Comparison of ENCODE assay signal across 7 cellular contexts in genomic region chr13:18204614-18205178, GRCh38.
DNase-seq lines count a peak whose midpoint lies in the region; ATAC-seq and TF ChIP-seq lines count a peak whose summit lies in the region.
"Not testable (repeated sequence)": the region's sequence is repeated elsewhere in the genome, so short reads cannot be mapped to it uniquely, and the experiment has no call there.

No MANE protein-coding gene starts in this region.

- H3K9me3 Mint-ChIP-seq in activated T-helper 17 cell treated with anti-CD3 and anti-CD28 coated beads, Interleukin-2, amount 50 U/mL, for 72 hours; stimulated activated memory B cell treated with anti-CD40 and anti-IgM and Interleukin-4, amounts not matched to agents 10 μg/mL and 1 μg/mL and 100 μg/mL, for 72 hours: not testable (repeated sequence)

- not testable (repeated sequence) for H3K36me3 Mint-ChIP-seq in activated T-helper 17 cell treated with anti-CD3 and anti-CD28 coated beads, Interleukin-2, amount 50 U/mL, for 72 hours (ENCODE audit: low read depth); stimulated activated memory B cell treated with anti-CD40 and anti-IgM and Interleukin-4, amounts not matched to agents 10 μg/mL and 1 μg/mL and 100 μg/mL, for 72 hours

- DNase-seq in left lobe of liver (ENCODE audit: low spot score); mucosa of descending colon; omental fat pad (ENCODE audit: low spot score); aorta: not testable (repeated sequence)

- intact Hi-C loops in mucosa of descending colon (cut with DNase I, micrococcal nuclease); aorta (cut with DNase I): not testable (repeated sequence)

- not testable (repeated sequence) for H3K4me3 Mint-ChIP-seq in activated T-helper 17 cell treated with anti-CD3 and anti-CD28 coated beads, Interleukin-2, amount 50 U/mL, for 72 hours; stimulated activated memory B cell treated with anti-CD40 and anti-IgM and Interleukin-4, amounts not matched to agents 10 μg/mL and 1 μg/mL and 100 μg/mL, for 72 hours

- H3K4me1 ChIP-seq in mucosa of descending colon (ENCODE audit: low read depth); aorta (ENCODE audit: control insufficient read depth in 1 of 2, insufficient read depth in 2 of 2, low read length in 2 of 2): not testable (repeated sequence)

- not testable (repeated sequence) for TF ChIP-seq CTCF in mucosa of descending colon (IDR thresholded peaks at IDR 0.05); omental fat pad (IDR thresholded peaks at IDR 0.05)

- H3K27me3 ChIP-seq in aorta (ENCODE audit: control insufficient read depth in 1 of 2, insufficient read depth in 2 of 2, low read length in 1 of 2) = not testable (repeated sequence)

- H3K4me1 Mint-ChIP-seq in activated T-helper 17 cell treated with anti-CD3 and anti-CD28 coated beads, Interleukin-2, amount 50 U/mL, for 72 hours; stimulated activated memory B cell treated with anti-CD40 and anti-IgM and Interleukin-4, amounts not matched to agents 10 μg/mL and 1 μg/mL and 100 μg/mL, for 72 hours: not testable (repeated sequence)

- not testable (repeated sequence) for H3K36me3 ChIP-seq in mucosa of descending colon (ENCODE audit: low read depth); aorta (ENCODE audit: control insufficient read depth in 1 of 2, insufficient read depth in 2 of 2, low read length in 1 of 2)

- ATAC-seq in activated T-helper 17 cell treated with anti-CD3 and anti-CD28 coated beads, Interleukin-2, amount 50 U/mL, for 72 hours (replicated peaks) = peak; percentile 32
- ATAC-seq in esophagus mucosa (peak; percentile 57), left lobe of liver (peak; percentile 22), mucosa of descending colon (peak; percentile 17), omental fat pad (ENCODE audit: low FRiP score) (peak; percentile 70), aorta (ENCODE audit: low FRiP score) (peak; percentile 67)
- ATAC-seq in stimulated activated memory B cell treated with anti-CD40 and anti-IgM and Interleukin-4, amounts not matched to agents 10 μg/mL and 1 μg/mL and 100 μg/mL, for 72 hours = peak; percentile 55

- peaks cover 37% of the 10 kb centered on the region for H3K9me3 ChIP-seq in mucosa of descending colon
- not testable (repeated sequence) for H3K9me3 ChIP-seq in aorta (ENCODE audit: control insufficient read depth, low read length)

- H3K27ac Mint-ChIP-seq in activated T-helper 17 cell treated with anti-CD3 and anti-CD28 coated beads, Interleukin-2, amount 50 U/mL, for 72 hours; stimulated activated memory B cell treated with anti-CD40 and anti-IgM and Interleukin-4, amounts not matched to agents 10 μg/mL and 1 μg/mL and 100 μg/mL, for 72 hours: not testable (repeated sequence)

- not testable (repeated sequence) for H3K27me3 Mint-ChIP-seq in activated T-helper 17 cell treated with anti-CD3 and anti-CD28 coated beads, Interleukin-2, amount 50 U/mL, for 72 hours; stimulated activated memory B cell treated with anti-CD40 and anti-IgM and Interleukin-4, amounts not matched to agents 10 μg/mL and 1 μg/mL and 100 μg/mL, for 72 hours

- whole genome bisulfite sequencing in aorta, 2 donors = 53 to 66% methylated on average over 3 of the region's 4 CpGs

- H3K4me3 ChIP-seq in mucosa of descending colon; aorta (ENCODE audit: low read length in 2 of 2): not testable (repeated sequence)

- H3K27ac ChIP-seq in aorta (ENCODE audit: low read depth in 1 of 2, low read length in 2 of 2) = not testable (repeated sequence)

Comparison
In these comparisons a context has a peak if more than half of its experiments do, and no peak if none do; other contexts are left out.
1. ATAC-seq: peak in every context shown above with its lines; median percentile 70 in omental fat pad; 67 in aorta; 57 in esophagus mucosa; 55 in stimulated activated memory B cell treated with anti-CD40 and anti-IgM and Interleukin-4, amounts not matched to agents 10 μg/mL and 1 μg/mL and 100 μg/mL, for 72 hours; 32 in activated T-helper 17 cell treated with anti-CD3 and anti-CD28 coated beads, Interleukin-2, amount 50 U/mL, for 72 hours; 22 in left lobe of liver; 17 in mucosa of descending colon.